27 cellular contexts compared by ENCODE assay signal in the genomic region with DNA sequence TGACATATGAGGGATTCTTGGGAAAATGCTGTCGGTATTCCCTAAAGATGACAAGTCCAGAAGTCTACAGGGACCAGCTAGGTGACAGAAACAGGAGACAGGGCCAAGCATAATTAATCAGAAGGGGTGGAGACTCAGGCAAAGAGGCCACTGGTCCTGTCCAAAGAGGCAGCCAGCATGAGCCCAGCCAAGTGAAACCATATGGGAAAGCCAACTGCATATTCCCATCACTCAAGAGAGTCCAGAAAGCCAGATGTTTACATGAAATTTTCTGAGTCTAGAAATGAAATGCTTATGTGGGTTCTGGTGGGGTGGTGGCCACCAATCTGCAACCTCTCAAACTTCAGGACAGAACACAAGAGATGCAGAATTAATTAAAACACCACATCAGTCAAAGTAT.
"Had no signal": no experiment of that assay in that cellular context is flagged by ENCODE, and none has a peak within 500 bp of the region (broad histone marks: within the 10 kb centered on the region; RNA-seq: fewer than 3 reads in every experiment).

No MANE protein-coding gene starts in this region.

- H3K4me3 ChIP-seq: neural progenitor cell, ovary, psoas muscle, right lobe of liver, sigmoid colon, stomach, thoracic aorta, thyroid gland, tibial nerve, upper lobe of right lung, uterus had no signal

- H3K36me3 Mint-ChIP-seq: natural killer cell; neural progenitor cell; stimulated activated effector memory CD8-positive, alpha-beta T cell treated with anti-CD3 and anti-CD28 coated beads, Interleukin-12 subunit alpha, Interleukin-12 subunit beta, amount 100 ng/mL, for 72 hours; stimulated activated naive B cell treated with anti-CD40 and anti-IgM and Interleukin-4, amounts not matched to agents 10 μg/mL and 1 μg/mL and 100 μg/mL, for 72 hours; type B pancreatic cell had no signal

- H3K4me2 ChIP-seq: neural progenitor cell had no signal

- H3K9ac ChIP-seq: neural progenitor cell, parathyroid adenoma had no signal

- H3K36me3 ChIP-seq: neural progenitor cell, ovary, right lobe of liver, sigmoid colon, stomach, thoracic aorta, thyroid gland, tibial nerve, upper lobe of right lung, uterus had no signal

- DNase-seq: natural killer cell; occipital lobe; posterior cingulate gyrus; psoas muscle; right cardiac atrium; sigmoid colon; small intestine; stimulated activated CD4-positive, alpha-beta T cell treated with anti-CD3 and anti-CD28 coated beads, Interleukin-15, amount 100 ng/mL, for 24 hours; stimulated activated CD4-positive, alpha-beta T cell treated with anti-CD3 and anti-CD28 coated beads, Interleukin-2, amount 100 ng/mL, for 24 hours; stimulated activated CD4-positive, alpha-beta T cell treated with anti-CD3 and anti-CD28 coated beads, Interleukin-2, amount 100 ng/mL, for 48 hours; stimulated activated CD4-positive, alpha-beta T cell treated with anti-CD3 and anti-CD28 coated beads, Interleukin-4, amount 100 ng/mL, for 24 hours; stimulated activated naive B cell treated with anti-CD40 and anti-IgM and Interleukin-4, amounts not matched to agents 10 μg/mL and 1 μg/mL and 100 μg/mL, for 72 hours; stimulated activated naive CD4-positive, alpha-beta T cell treated with Interleukin-2 at 50 U/mL for 16 hours; stomach; thyroid gland; upper lobe of right lung; uterus had no signal

- H3K9me3 Mint-ChIP-seq: natural killer cell; nephron; neural progenitor cell; stimulated activated effector memory CD8-positive, alpha-beta T cell treated with anti-CD3 and anti-CD28 coated beads, Interleukin-12 subunit alpha, Interleukin-12 subunit beta, amount 100 ng/mL, for 72 hours; stimulated activated naive B cell treated with anti-CD40 and anti-IgM and Interleukin-4, amounts not matched to agents 10 μg/mL and 1 μg/mL and 100 μg/mL, for 72 hours; stimulated activated naive CD8-positive, alpha-beta T cell treated with anti-CD3 and anti-CD28 coated beads, Interleukin-15, Interleukin-2, amounts not matched to agents 100 ng/mL and 50 ng/mL, for 24 hours; type B pancreatic cell had no signal

- H2AFZ ChIP-seq: neural progenitor cell, parathyroid adenoma had no signal

- H3K27me3 ChIP-seq: ovary, right lobe of liver, uterus had no signal

- ATAC-seq: natural killer cell; psoas muscle; right cardiac atrium; right lobe of liver; stimulated activated effector memory CD8-positive, alpha-beta T cell treated with anti-CD3 and anti-CD28 coated beads, Interleukin-12 subunit alpha, Interleukin-12 subunit beta, amount 100 ng/mL, for 72 hours; stimulated activated naive B cell treated with anti-CD40 and anti-IgM and Interleukin-4, amounts not matched to agents 10 μg/mL and 1 μg/mL and 100 μg/mL, for 72 hours; upper lobe of right lung had no signal

- H3K79me2 ChIP-seq: parathyroid adenoma had no signal

- H3K4me3 Mint-ChIP-seq: natural killer cell; nephron; neural progenitor cell; stimulated activated effector memory CD8-positive, alpha-beta T cell treated with anti-CD3 and anti-CD28 coated beads, Interleukin-12 subunit alpha, Interleukin-12 subunit beta, amount 100 ng/mL, for 72 hours; stimulated activated naive B cell treated with anti-CD40 and anti-IgM and Interleukin-4, amounts not matched to agents 10 μg/mL and 1 μg/mL and 100 μg/mL, for 72 hours; stimulated activated naive CD8-positive, alpha-beta T cell treated with anti-CD3 and anti-CD28 coated beads, Interleukin-15, Interleukin-2, amounts not matched to agents 100 ng/mL and 50 ng/mL, for 24 hours; type B pancreatic cell had no signal

- H3K4me1 ChIP-seq: parathyroid adenoma, psoas muscle, right lobe of liver, sigmoid colon, stomach, thyroid gland, upper lobe of right lung, uterus had no signal

- H3K4me1 Mint-ChIP-seq: natural killer cell; stimulated activated effector memory CD8-positive, alpha-beta T cell treated with anti-CD3 and anti-CD28 coated beads, Interleukin-12 subunit alpha, Interleukin-12 subunit beta, amount 100 ng/mL, for 72 hours had no signal

- H3K27ac ChIP-seq: neural progenitor cell, ovary, parathyroid adenoma, psoas muscle, right lobe of liver, sigmoid colon, stomach, thoracic aorta, thyroid gland, tibial nerve, upper lobe of right lung, uterus had no signal

- H3K9me3 ChIP-seq: ovary, psoas muscle, right lobe of liver, sigmoid colon, stomach, thoracic aorta, thyroid gland, tibial nerve, upper lobe of right lung, uterus had no signal
